Comparison of ENCODE assay signal across 8 cellular contexts in genomic region chr19:10695401-10696398, GRCh38. TPM values are rescaled to one million over a fixed set of nuclear protein-coding genes. Genes with fewer than 3 reads are reported as not detected.
A peak's percentile ranks its signal among the peaks of the same experiment; 100 is the strongest.
DNase-seq lines count a peak whose midpoint lies in the region; ATAC-seq and TF ChIP-seq lines count a peak whose summit lies in the region.

No MANE protein-coding gene starts in this region.

- TF ChIP-seq CTCF in epithelial cell of esophagus (IDR thresholded peaks at IDR 0.05; ENCODE audit: insufficient read depth, low read depth, low read length, missing control alignments) = no peak

- peak overlapping the region; percentile 82 to 91 (median 86) for H3K4me3 Mint-ChIP-seq in IgD-negative memory B cell

- peaks cover 13% of the 10 kb centered on the region in 3 donors for H3K4me1 Mint-ChIP-seq in IgD-negative memory B cell

- H3K36me3 Mint-ChIP-seq in IgD-negative memory B cell = peaks cover 3% of the 10 kb centered on the region

- peak; percentile 72 for ATAC-seq in GM19351 (IDR thresholded peaks at IDR 0.05; ENCODE audit: unreplicated experiment)

- peak overlapping the region; percentile 79 to 91 (median 89) for H3K27ac Mint-ChIP-seq in IgD-negative memory B cell

- H3K9me3 Mint-ChIP-seq in IgD-negative memory B cell = no peaks in the 10 kb centered on the region

- peaks cover 1% of the 10 kb centered on the region for H3K27me3 Mint-ChIP-seq in IgD-negative memory B cell

- H3K4me3 ChIP-seq in epithelial cell of esophagus (ENCODE audit: low read length) = no peak overlapping the region

- DNase-seq in AG08395 (ENCODE audit: low spot score) (peak; percentile 99), OCI-M1 (lab: John Stamatoyannopoulos, UW) (peak; percentile 100), activated T-cell treated with anti-CD3 and anti-CD28 coated beads for 4 hours (peak; percentile 68), epithelial cell of esophagus (ENCODE audit: low read depth) (peak; percentile 98), middle frontal gyrus (ENCODE audit: extremely low spot score, low spot score) (peak; percentile 90)
- peak; percentile 63 to 68 for DNase-seq in stimulated activated CD8-positive, alpha-beta memory T cell treated with anti-CD3 and anti-CD28 coated beads, Interleukin-4, amount 100 ng/mL, for 1 hour (ENCODE audit: low read depth in 2 of 2, low spot score in 1 of 2)

RNA-seq across cellular contexts. Expression of gene QTRT1, which starts 5.5 kb away (rescaled TPM):
- polyA plus RNA-seq in IgD-negative memory B cell = 53.5 TPM

RNA-seq across cellular contexts. Expression of gene DNM2, which starts 22.2 kb away (rescaled TPM):
- 109 TPM for polyA plus RNA-seq in IgD-negative memory B cell

RNA-seq across cellular contexts. Expression of gene ILF3, which starts 41.6 kb away (rescaled TPM):
- polyA plus RNA-seq in IgD-negative memory B cell = 106 TPM
